In the genomic region with DNA sequence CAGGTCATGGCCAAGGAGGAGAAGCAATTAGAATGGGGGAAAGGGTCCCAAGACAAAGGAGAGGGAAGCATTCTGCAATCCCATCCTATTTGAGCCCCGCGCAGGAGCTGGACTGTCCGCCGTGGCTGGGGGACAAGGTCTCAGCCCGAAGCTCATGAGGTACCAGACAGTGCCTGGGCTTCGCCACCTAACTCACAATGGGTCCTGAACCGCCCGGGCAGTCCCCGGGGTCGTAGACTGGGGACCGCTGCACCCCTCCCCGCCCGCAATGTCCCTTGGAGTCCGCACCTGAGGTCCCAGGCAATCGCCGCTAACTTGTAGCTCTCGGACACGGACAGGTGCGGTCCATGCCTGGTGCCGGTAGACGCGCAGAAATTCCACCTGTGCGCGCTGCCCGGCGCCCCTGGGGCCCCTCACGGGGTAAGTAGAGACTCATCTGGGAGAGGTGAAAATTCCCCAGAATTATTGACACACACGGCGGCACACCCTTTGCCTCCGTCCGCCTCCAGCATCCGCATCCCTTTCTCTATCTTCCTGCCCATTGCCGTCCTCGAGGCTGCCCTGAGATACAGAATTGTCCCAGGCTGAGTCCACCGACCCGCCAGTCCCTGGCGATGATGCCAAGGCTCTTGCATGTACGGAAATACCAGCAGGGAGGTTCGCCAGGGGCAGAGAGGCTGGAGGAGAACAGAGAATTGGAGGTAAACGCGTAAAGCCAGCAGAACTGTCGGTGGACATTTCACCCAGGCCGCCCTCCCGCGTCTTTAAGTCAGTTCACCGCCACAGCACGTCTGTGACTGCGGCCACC, we compare ENCODE assay signal across 10 cellular contexts. TPM values are rescaled to one million over a fixed set of nuclear protein-coding genes. Genes with fewer than 3 reads are reported as not detected.
DNase-seq lines count a peak whose midpoint lies in the region; ATAC-seq and TF ChIP-seq lines count a peak whose summit lies in the region.
"Had no signal": no experiment of that assay in that cellular context is flagged by ENCODE, and none has a peak within 500 bp of the region (broad histone marks: within the 10 kb centered on the region; RNA-seq: fewer than 3 reads in every experiment).

No MANE protein-coding gene starts in this region.

- H3K27me3 ChIP-seq in GM23338 (ENCODE audit: insufficient read depth), result peaks cover 77% of the 10 kb centered on the region
- peaks cover 47% of the 10 kb centered on the region for H3K27me3 ChIP-seq in iPS DF 6.9 (ENCODE audit: control insufficient read depth, insufficient read depth, low read length)

- no peaks in the 10 kb centered on the region for H3K9me2 ChIP-seq in GM23338 (ENCODE audit: insufficient read depth)

- peak overlapping the region; percentile 95 for H3K4me2 ChIP-seq in GM23338
- H3K4me2 ChIP-seq: KMS-11 had no signal

- H3F3A ChIP-seq in GM23338 (replicated peaks; ENCODE audit: low read depth), result no peaks in the 10 kb centered on the region

- H3K9me3 Mint-ChIP-seq in GM23338, result no peaks in the 10 kb centered on the region

- peaks cover 56% of the 10 kb centered on the region for H3K27me3 Mint-ChIP-seq in GM23338 (ENCODE audit: insufficient read depth, low read depth, poor library complexity)

- H3K27ac Mint-ChIP-seq in GM23338, result no peak overlapping the region

- peaks cover 28% of the 10 kb centered on the region for H3K4me1 Mint-ChIP-seq in GM23338

- TF ChIP-seq CTCF in GM23338 (conservative IDR thresholded peaks at IDR 0.05; ENCODE audit: low read depth in 2 of 2), result no peak

- H3K4me3 ChIP-seq in GM23338 (peak overlapping the region; percentile 76), iPS DF 6.9 (ENCODE audit: low read length) (peak overlapping the region; percentile 23; the same call in 1 of the 2 replicates), skeletal muscle cell (ENCODE audit: low read depth, low read length) (peak overlapping the region; percentile 46)

- H3K27ac ChIP-seq in GM23338 (ENCODE audit: low read depth) (no peak overlapping the region), iPS DF 6.9 (ENCODE audit: low read length) (no peak overlapping the region)
- H3K27ac ChIP-seq: KMS-11 had no signal

- DNase-seq in GM23338 (ENCODE audit: low spot score) (peak; percentile 49), astrocyte of the hippocampus (ENCODE audit: low read depth, low spot score) (peak; percentile 45), iPS DF 6.9 (ENCODE audit: low read depth, low spot score) (no peak), skeletal muscle cell (ENCODE audit: low read depth) (no peak), NCI-H128 (lab: John Stamatoyannopoulos, UW; ENCODE audit: unreplicated experiment) (no peak)
- no peak for DNase-seq in activated CD4-positive, alpha-beta T cell treated with anti-CD3 and anti-CD28 coated beads for 1 hour

- peak; percentile 48 for ATAC-seq in GM23338
- ATAC-seq in HG02885 (IDR thresholded peaks at IDR 0.05; ENCODE audit: poor library complexity, unreplicated experiment), result no peak
- ATAC-seq in HG02763 (IDR thresholded peaks at IDR 0.05; ENCODE audit: unreplicated experiment), result no peak
- ATAC-seq: HCT116 had no signal

- H2AFZ ChIP-seq in GM23338, result peak overlapping the region; percentile 96

- no peaks in the 10 kb centered on the region for H3K36me3 Mint-ChIP-seq in GM23338 (ENCODE audit: low read depth)

- H3K9me3 ChIP-seq in iPS DF 6.9 (ENCODE audit: control insufficient read depth, insufficient read depth, low read length), result no peaks in the 10 kb centered on the region

- H3K4me3 Mint-ChIP-seq in GM23338, result peak overlapping the region; percentile 72

- no CpG with 5 or more reads among the region's 48 CpGs for WGBS in iPS DF 6.9 (ENCODE audit: insufficient coverage, insufficient read length)

- peaks cover 32% of the 10 kb centered on the region for H3K4me1 ChIP-seq in GM23338 (ENCODE audit: insufficient read depth)
- peaks cover 3% of the 10 kb centered on the region; the same call in 1 of the 2 replicates for H3K4me1 ChIP-seq in iPS DF 6.9 (ENCODE audit: control insufficient read depth, insufficient read depth, low read length)

- H3K36me3 ChIP-seq in GM23338 (ENCODE audit: insufficient read depth) (no peaks in the 10 kb centered on the region), iPS DF 6.9 (ENCODE audit: control insufficient read depth, insufficient read depth, low read length) (no peaks in the 10 kb centered on the region)

- H3K79me2 ChIP-seq in GM23338 (replicated peaks; ENCODE audit: insufficient read depth), result no peaks in the 10 kb centered on the region

- H4K20me1 ChIP-seq in GM23338 (replicated peaks; ENCODE audit: insufficient read depth), result no peaks in the 10 kb centered on the region; the same call in 1 of the 2 replicates

TF ChIP-seq in GM23338, 12 proteins besides CTCF, POLR2A, EP300 and RAD21 (continues in another document):
- TF ChIP-seq POLR2AphosphoS5 (IDR thresholded peaks at IDR 0.05; ENCODE audit: low read depth), result no peak
- TF ChIP-seq, protein P1, sequence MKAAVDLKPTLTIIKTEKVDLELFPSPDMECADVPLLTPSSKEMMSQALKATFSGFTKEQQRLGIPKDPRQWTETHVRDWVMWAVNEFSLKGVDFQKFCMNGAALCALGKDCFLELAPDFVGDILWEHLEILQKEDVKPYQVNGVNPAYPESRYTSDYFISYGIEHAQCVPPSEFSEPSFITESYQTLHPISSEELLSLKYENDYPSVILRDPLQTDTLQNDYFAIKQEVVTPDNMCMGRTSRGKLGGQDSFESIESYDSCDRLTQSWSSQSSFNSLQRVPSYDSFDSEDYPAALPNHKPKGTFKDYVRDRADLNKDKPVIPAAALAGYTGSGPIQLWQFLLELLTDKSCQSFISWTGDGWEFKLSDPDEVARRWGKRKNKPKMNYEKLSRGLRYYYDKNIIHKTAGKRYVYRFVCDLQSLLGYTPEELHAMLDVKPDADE (IDR thresholded peaks at IDR 0.05), result no peak
- no peak for TF ChIP-seq NANOG (IDR thresholded peaks at IDR 0.05; ENCODE audit: borderline replicate concordance)
- TF ChIP-seq, protein P2, sequence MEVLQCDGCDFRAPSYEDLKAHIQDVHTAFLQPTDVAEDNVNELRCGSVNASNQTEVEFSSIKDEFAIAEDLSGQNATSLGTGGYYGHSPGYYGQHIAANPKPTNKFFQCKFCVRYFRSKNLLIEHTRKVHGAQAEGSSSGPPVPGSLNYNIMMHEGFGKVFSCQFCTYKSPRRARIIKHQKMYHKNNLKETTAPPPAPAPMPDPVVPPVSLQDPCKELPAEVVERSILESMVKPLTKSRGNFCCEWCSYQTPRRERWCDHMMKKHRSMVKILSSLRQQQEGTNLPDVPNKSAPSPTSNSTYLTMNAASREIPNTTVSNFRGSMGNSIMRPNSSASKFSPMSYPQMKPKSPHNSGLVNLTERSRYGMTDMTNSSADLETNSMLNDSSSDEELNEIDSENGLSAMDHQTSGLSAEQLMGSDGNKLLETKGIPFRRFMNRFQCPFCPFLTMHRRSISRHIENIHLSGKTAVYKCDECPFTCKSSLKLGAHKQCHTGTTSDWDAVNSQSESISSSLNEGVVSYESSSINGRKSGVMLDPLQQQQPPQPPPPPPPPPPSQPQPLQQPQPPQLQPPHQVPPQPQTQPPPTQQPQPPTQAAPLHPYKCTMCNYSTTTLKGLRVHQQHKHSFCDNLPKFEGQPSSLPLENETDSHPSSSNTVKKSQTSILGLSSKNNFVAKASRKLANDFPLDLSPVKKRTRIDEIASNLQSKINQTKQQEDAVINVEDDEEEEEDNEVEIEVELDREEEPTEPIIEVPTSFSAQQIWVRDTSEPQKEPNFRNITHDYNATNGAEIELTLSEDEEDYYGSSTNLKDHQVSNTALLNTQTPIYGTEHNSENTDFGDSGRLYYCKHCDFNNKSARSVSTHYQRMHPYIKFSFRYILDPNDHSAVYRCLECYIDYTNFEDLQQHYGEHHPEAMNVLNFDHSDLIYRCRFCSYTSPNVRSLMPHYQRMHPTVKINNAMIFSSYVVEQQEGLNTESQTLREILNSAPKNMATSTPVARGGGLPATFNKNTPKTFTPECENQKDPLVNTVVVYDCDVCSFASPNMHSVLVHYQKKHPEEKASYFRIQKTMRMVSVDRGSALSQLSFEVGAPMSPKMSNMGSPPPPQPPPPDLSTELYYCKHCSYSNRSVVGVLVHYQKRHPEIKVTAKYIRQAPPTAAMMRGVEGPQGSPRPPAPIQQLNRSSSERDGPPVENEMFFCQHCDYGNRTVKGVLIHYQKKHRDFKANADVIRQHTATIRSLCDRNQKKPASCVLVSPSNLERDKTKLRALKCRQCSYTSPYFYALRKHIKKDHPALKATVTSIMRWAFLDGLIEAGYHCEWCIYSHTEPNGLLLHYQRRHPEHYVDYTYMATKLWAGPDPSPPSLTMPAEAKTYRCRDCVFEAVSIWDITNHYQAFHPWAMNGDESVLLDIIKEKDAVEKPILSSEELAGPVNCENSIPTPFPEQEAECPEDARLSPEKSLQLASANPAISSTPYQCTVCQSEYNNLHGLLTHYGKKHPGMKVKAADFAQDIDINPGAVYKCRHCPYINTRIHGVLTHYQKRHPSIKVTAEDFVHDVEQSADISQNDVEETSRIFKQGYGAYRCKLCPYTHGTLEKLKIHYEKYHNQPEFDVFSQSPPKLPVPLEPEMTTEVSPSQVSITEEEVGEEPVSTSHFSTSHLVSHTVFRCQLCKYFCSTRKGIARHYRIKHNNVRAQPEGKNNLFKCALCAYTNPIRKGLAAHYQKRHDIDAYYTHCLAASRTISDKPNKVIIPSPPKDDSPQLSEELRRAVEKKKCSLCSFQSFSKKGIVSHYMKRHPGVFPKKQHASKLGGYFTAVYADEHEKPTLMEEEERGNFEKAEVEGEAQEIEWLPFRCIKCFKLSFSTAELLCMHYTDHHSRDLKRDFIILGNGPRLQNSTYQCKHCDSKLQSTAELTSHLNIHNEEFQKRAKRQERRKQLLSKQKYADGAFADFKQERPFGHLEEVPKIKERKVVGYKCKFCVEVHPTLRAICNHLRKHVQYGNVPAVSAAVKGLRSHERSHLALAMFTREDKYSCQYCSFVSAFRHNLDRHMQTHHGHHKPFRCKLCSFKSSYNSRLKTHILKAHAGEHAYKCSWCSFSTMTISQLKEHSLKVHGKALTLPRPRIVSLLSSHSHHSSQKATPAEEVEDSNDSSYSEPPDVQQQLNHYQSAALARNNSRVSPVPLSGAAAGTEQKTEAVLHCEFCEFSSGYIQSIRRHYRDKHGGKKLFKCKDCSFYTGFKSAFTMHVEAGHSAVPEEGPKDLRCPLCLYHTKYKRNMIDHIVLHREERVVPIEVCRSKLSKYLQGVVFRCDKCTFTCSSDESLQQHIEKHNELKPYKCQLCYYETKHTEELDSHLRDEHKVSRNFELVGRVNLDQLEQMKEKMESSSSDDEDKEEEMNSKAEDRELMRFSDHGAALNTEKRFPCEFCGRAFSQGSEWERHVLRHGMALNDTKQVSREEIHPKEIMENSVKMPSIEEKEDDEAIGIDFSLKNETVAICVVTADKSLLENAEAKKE (CRISPR knock-in tag; IDR thresholded peaks at IDR 0.05), result no peak
- peak; percentile 47 for TF ChIP-seq EZH2phosphoT487 (IDR thresholded peaks at IDR 0.05; ENCODE audit: unreplicated experiment)
- TF ChIP-seq CREB1 (CRISPR knock-in tag; IDR thresholded peaks at IDR 0.05; ENCODE audit: low read depth), result no peak
- peak; percentile 84 for TF ChIP-seq EZH2 (IDR thresholded peaks at IDR 0.05; ENCODE audit: low read depth, unreplicated experiment)
- no peak for TF ChIP-seq STAT1 (IDR thresholded peaks at IDR 0.05; ENCODE audit: unreplicated experiment)

RNA-seq across cellular contexts. Expression of a gene that starts 1.7 kb away (rescaled TPM):
- 0.35 TPM in 2 replicates for total RNA-seq in GM23338 (2014; rRNA removed; shearing (Covaris generic))
- 0.09 and 0.21 TPM in 2 replicates for polyA plus RNA-seq in GM23338 (2016; fragmentation: Nextera tagmentation; extraction: Ambion mirVana)

Comparison
In these comparisons a context has a peak if more than half of its experiments do, and no peak if none do; other contexts are left out.
1. DNase-seq: peak in GM23338 (single experiment) and astrocyte of the hippocampus (single experiment); none in iPS DF 6.9 (single experiment), skeletal muscle cell (single experiment), NCI-H128 (single experiment) and activated CD4-positive, alpha-beta T cell treated with anti-CD3 and anti-CD28 coated beads for 1 hour (single experiment).
2. H3K4me3 ChIP-seq: peak in every context shown above with its lines; median percentile 76 in GM23338; 46 in skeletal muscle cell; 23 in iPS DF 6.9.